Comparison of ENCODE assay signal across 2 cellular contexts in the genomic region with DNA sequence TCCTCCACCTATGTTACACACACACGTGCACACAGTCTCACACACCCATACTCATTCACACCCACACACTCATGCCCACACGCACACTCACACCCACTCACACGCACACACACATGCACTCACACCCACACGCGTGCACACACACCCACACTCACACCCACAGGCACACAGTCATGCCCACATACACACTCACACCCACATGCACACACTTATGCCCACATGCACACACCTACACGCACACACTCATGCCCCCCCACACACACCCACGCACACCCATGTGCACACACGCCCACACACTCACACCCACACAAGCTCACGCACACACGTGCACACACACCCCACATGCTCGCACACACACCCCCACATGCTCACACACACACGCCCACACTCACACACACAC.
TF ChIP-seq lines count a peak whose summit lies in the region.

No MANE protein-coding gene starts in this region.

TF ChIP-seq in GM23338, 12 proteins besides CTCF, POLR2A, EP300 and RAD21 (continued from another document):
- TF ChIP-seq, protein P1, sequence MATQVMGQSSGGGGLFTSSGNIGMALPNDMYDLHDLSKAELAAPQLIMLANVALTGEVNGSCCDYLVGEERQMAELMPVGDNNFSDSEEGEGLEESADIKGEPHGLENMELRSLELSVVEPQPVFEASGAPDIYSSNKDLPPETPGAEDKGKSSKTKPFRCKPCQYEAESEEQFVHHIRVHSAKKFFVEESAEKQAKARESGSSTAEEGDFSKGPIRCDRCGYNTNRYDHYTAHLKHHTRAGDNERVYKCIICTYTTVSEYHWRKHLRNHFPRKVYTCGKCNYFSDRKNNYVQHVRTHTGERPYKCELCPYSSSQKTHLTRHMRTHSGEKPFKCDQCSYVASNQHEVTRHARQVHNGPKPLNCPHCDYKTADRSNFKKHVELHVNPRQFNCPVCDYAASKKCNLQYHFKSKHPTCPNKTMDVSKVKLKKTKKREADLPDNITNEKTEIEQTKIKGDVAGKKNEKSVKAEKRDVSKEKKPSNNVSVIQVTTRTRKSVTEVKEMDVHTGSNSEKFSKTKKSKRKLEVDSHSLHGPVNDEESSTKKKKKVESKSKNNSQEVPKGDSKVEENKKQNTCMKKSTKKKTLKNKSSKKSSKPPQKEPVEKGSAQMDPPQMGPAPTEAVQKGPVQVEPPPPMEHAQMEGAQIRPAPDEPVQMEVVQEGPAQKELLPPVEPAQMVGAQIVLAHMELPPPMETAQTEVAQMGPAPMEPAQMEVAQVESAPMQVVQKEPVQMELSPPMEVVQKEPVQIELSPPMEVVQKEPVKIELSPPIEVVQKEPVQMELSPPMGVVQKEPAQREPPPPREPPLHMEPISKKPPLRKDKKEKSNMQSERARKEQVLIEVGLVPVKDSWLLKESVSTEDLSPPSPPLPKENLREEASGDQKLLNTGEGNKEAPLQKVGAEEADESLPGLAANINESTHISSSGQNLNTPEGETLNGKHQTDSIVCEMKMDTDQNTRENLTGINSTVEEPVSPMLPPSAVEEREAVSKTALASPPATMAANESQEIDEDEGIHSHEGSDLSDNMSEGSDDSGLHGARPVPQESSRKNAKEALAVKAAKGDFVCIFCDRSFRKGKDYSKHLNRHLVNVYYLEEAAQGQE (IDR thresholded peaks at IDR 0.05; ENCODE audit: unreplicated experiment), result no peak
TF ChIP-seq in GM23338: peak in this region for 0.

TF ChIP-seq in K562, 482 proteins besides CTCF, POLR2A, EP300 and RAD21 (continued from another document):
- peak; percentile 23 for TF ChIP-seq POLR2B (IDR thresholded peaks at IDR 0.05; ENCODE audit: low read depth, partially characterized antibody)
- peak; percentile 80; the same call in 1 of the 2 replicates for TF ChIP-seq TARDBP (IDR thresholded peaks at IDR 0.05)
- TF ChIP-seq POLR2G (IDR thresholded peaks at IDR 0.05; ENCODE audit: low read depth, low read length), result peak; percentile 54
- TF ChIP-seq EGR1 (conservative IDR thresholded peaks at IDR 0.05), result peak; percentile 81
